ENCODE assay signal across 12 cellular contexts in the genomic region with DNA sequence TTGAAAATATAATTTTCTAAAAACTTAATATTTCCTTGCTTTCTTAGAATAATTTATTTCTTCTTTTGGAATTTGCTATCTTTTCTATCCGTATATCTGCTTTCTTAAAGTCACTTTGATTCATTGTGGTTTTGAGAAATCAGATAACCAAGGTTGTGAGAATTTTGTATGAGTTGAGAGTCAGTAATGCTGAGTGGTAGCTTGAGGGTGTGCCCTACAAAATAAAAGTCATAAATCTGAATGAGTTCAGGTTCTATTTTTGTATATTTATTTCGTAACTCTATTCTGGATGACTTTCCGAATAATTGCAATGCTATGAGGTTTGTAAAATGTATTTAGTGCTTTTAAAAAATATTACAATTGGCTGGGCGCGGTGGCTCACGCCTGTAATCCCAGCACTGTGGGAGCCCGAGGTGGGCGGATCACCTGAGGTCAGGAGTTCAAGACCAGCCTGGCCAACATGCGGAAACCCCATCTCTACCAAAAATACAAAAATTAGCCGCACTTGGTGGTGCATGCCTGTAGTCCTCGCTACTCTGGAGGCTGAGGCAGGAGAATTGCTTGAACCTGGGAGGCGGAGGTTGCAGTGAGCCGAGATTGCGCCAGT. TPM values are rescaled to one million over a fixed set of nuclear protein-coding genes. Genes with fewer than 3 reads are reported as not detected.
DNase-seq lines count a peak whose midpoint lies in the region; ATAC-seq and TF ChIP-seq lines count a peak whose summit lies in the region.
"Had no signal": no experiment of that assay in that cellular context is flagged by ENCODE, and none has a peak within 500 bp of the region (broad histone marks: within the 10 kb centered on the region; RNA-seq: fewer than 3 reads in every experiment).

No MANE protein-coding gene starts in this region.

- H3K4me3 ChIP-seq in fibroblast of lung (replicated peaks in 1 of 4; ENCODE audit: control extremely low read depth in 1 of 4, insufficient read depth in 1 of 4, low read depth in 3 of 4, low read length in 4 of 4) (no peak overlapping the region), GM23338 (no peak overlapping the region)
- H3K4me3 ChIP-seq: heart right ventricle had no signal

- H3K4me2 ChIP-seq in fibroblast of lung (ENCODE audit: extremely low read depth, insufficient read depth, low read length) (peak overlapping the region; percentile 29), GM23338 (no peak overlapping the region)

- no peaks in the 10 kb centered on the region for H3K4me1 Mint-ChIP-seq in GM23338
- H3K4me1 Mint-ChIP-seq in natural killer cell treated with Interleukin-12 subunit alpha and Interleukin-12 subunit beta and Interleukin-15 and Interleukin-18, amount 100 ng/mL, for 72 hours (ENCODE audit: low read depth in 2 of 2), result peaks cover 11 to 17% of the 10 kb centered on the region in 2 donors

- H3K79me2 ChIP-seq in fibroblast of lung (ENCODE audit: control insufficient read depth, insufficient read depth, low read length), result peaks cover 32% of the 10 kb centered on the region
- H3K79me2 ChIP-seq in GM23338 (replicated peaks; ENCODE audit: insufficient read depth), result peaks cover 34% of the 10 kb centered on the region

- H3K27me3 Mint-ChIP-seq in GM23338 (ENCODE audit: insufficient read depth, low read depth, poor library complexity), result no peaks in the 10 kb centered on the region
- no peaks in the 10 kb centered on the region for H3K27me3 Mint-ChIP-seq in natural killer cell treated with Interleukin-12 subunit alpha and Interleukin-12 subunit beta and Interleukin-15 and Interleukin-18, amount 100 ng/mL, for 72 hours
- H3K27me3 Mint-ChIP-seq: CD4-positive, alpha-beta memory T cell had no signal

- no peaks in the 10 kb centered on the region for H3K9me3 ChIP-seq in fibroblast of lung (ENCODE audit: control insufficient read depth, insufficient read depth, low read depth, low read length)
- H3K9me3 ChIP-seq: heart right ventricle had no signal

- H3K36me3 ChIP-seq in fibroblast of lung (ENCODE audit: control insufficient read depth, insufficient read depth, low read length) (no peaks in the 10 kb centered on the region), GM23338 (ENCODE audit: insufficient read depth) (no peaks in the 10 kb centered on the region; the same call in 1 of the 2 replicates)

- no peaks in the 10 kb centered on the region for H3K27me3 ChIP-seq in fibroblast of lung (ENCODE audit: control insufficient read depth, insufficient read depth, low read length)
- no peaks in the 10 kb centered on the region for H3K27me3 ChIP-seq in GM23338 (ENCODE audit: insufficient read depth)
- H3K27me3 ChIP-seq: heart right ventricle had no signal

- TF ChIP-seq CTCF in fibroblast of lung (conservative IDR thresholded peaks at IDR 0.05 in 1 of 2, IDR thresholded peaks at IDR 0.05 in 1 of 2; ENCODE audit: low read depth in 1 of 2, low read length in 2 of 2) (no peak), GM23338 (conservative IDR thresholded peaks at IDR 0.05; ENCODE audit: low read depth in 2 of 2) (no peak)

- H4K20me1 ChIP-seq in fibroblast of lung (ENCODE audit: control insufficient read depth, extremely low read depth, insufficient read depth, low read length) (no peaks in the 10 kb centered on the region), GM23338 (replicated peaks; ENCODE audit: insufficient read depth) (peaks cover 6% of the 10 kb centered on the region)

- no peak for ATAC-seq in GM23338
- ATAC-seq in natural killer cell treated with Interleukin-12 subunit alpha and Interleukin-12 subunit beta and Interleukin-15 and Interleukin-18, amount 100 ng/mL, for 72 hours, result no peak
- ATAC-seq: HepG2 had no signal

- no peak overlapping the region for H3K4me3 Mint-ChIP-seq in GM23338
- H3K4me3 Mint-ChIP-seq in natural killer cell treated with Interleukin-12 subunit alpha and Interleukin-12 subunit beta and Interleukin-15 and Interleukin-18, amount 100 ng/mL, for 72 hours, result no peak overlapping the region
- H3K4me3 Mint-ChIP-seq: CD4-positive, alpha-beta memory T cell had no signal

- H3K27ac ChIP-seq in fibroblast of lung (ENCODE audit: insufficient read depth, low read length), result no peak overlapping the region
- no peak overlapping the region for H3K27ac ChIP-seq in GM23338 (ENCODE audit: low read depth)
- H3K27ac ChIP-seq: heart right ventricle had no signal

- no peaks in the 10 kb centered on the region for H3K36me3 Mint-ChIP-seq in GM23338 (ENCODE audit: low read depth)
- H3K36me3 Mint-ChIP-seq in natural killer cell treated with Interleukin-12 subunit alpha and Interleukin-12 subunit beta and Interleukin-15 and Interleukin-18, amount 100 ng/mL, for 72 hours, result no peaks in the 10 kb centered on the region

- no peaks in the 10 kb centered on the region for H3F3A ChIP-seq in GM23338 (replicated peaks; ENCODE audit: low read depth)

- H3K27ac Mint-ChIP-seq in GM23338, result no peak overlapping the region
- H3K27ac Mint-ChIP-seq in natural killer cell treated with Interleukin-12 subunit alpha and Interleukin-12 subunit beta and Interleukin-15 and Interleukin-18, amount 100 ng/mL, for 72 hours, result no peak overlapping the region
- H3K27ac Mint-ChIP-seq: CD4-positive, alpha-beta memory T cell had no signal

- DNase-seq in HCEC 1CT, result peak; percentile 62
- DNase-seq in OCI-M1 (lab: John Stamatoyannopoulos, UW), result peak; percentile 20
- DNase-seq in fibroblast of lung (ENCODE audit: low read depth in 2 of 2), result peak; percentile 65 to 68
- peak; percentile 61 for DNase-seq in stromal cell of bone marrow (ENCODE audit: low read depth)
- DNase-seq in activated naive CD4-positive, alpha-beta T cell treated with anti-CD3 and anti-CD28 coated beads, Interleukin-2, amount 50 U/mL, for 16 hours, result no peak
- DNase-seq in GM23338 (ENCODE audit: low spot score), result no peak
- no peak for DNase-seq in natural killer cell treated with Interleukin-12 subunit alpha and Interleukin-12 subunit beta and Interleukin-15 and Interleukin-18, amount 100 ng/mL, for 72 hours (ENCODE audit: low spot score)
- DNase-seq: CD4-positive, alpha-beta memory T cell; heart right ventricle; NCI-H1105 treated with DMSO at 0.1 percent for 48 hours; NCI-H345 had no signal

- H3K4me1 ChIP-seq in fibroblast of lung (ENCODE audit: control insufficient read depth, extremely low read depth, insufficient read depth, low read length) (no peaks in the 10 kb centered on the region), GM23338 (ENCODE audit: insufficient read depth) (no peaks in the 10 kb centered on the region)

- no peak overlapping the region for H3K9ac ChIP-seq in fibroblast of lung (ENCODE audit: insufficient read depth, low read length)

- no peaks in the 10 kb centered on the region for H3K9me3 Mint-ChIP-seq in GM23338
- no peaks in the 10 kb centered on the region for H3K9me3 Mint-ChIP-seq in natural killer cell treated with Interleukin-12 subunit alpha and Interleukin-12 subunit beta and Interleukin-15 and Interleukin-18, amount 100 ng/mL, for 72 hours
- H3K9me3 Mint-ChIP-seq: CD4-positive, alpha-beta memory T cell had no signal

- no peaks in the 10 kb centered on the region for H3K9me2 ChIP-seq in GM23338 (ENCODE audit: insufficient read depth)

- no peak overlapping the region for H2AFZ ChIP-seq in fibroblast of lung (ENCODE audit: low read length)
- no peak overlapping the region for H2AFZ ChIP-seq in GM23338

TF ChIP-seq in GM23338, 12 proteins besides CTCF, POLR2A, EP300 and RAD21 (continues in another document):
- TF ChIP-seq ETS1 (IDR thresholded peaks at IDR 0.05), result no peak
- TF ChIP-seq ZNF331 (CRISPR knock-in tag; IDR thresholded peaks at IDR 0.05; ENCODE audit: low read depth), result no peak
- TF ChIP-seq EZH2 (IDR thresholded peaks at IDR 0.05; ENCODE audit: low read depth, unreplicated experiment), result no peak
- no peak for TF ChIP-seq EZH2phosphoT487 (IDR thresholded peaks at IDR 0.05; ENCODE audit: unreplicated experiment)
- no peak for TF ChIP-seq POLR2AphosphoS5 (IDR thresholded peaks at IDR 0.05; ENCODE audit: low read depth)
- TF ChIP-seq JUNB (IDR thresholded peaks at IDR 0.05; ENCODE audit: unreplicated experiment), result no peak
- no peak for TF ChIP-seq ZNF114 (CRISPR knock-in tag; IDR thresholded peaks at IDR 0.05)

RNA-seq across cellular contexts. Expression of gene COPS4, which starts 8.9 kb away (rescaled TPM):
- total RNA-seq in fibroblast of lung, result 106 and 128 TPM in 2 replicates
- 82.3 and 92.9 TPM in 2 replicates for polyA plus RNA-seq in fibroblast of lung
- 64.2 and 68.0 TPM in 2 replicates for polyA plus RNA-seq in fibroblast of lung (2012)
- polyA minus RNA-seq in fibroblast of lung (ENCODE audit: low replicate concordance), result 8.1 and 14.3 TPM in 2 replicates
- 34.2 and 46.6 TPM in 2 replicates for total RNA-seq in GM23338 (2014; rRNA removed; shearing (Covaris generic))
- 19.9 and 23.7 TPM in 2 replicates for polyA plus RNA-seq in GM23338 (2016; fragmentation: Nextera tagmentation; extraction: Ambion mirVana)
- 10 to 100 TPM; 28.2 to 35.6 TPM for total RNA-seq in natural killer cell treated with Interleukin-12 subunit alpha and Interleukin-12 subunit beta and Interleukin-15 and Interleukin-18, amount 100 ng/mL, for 72 hours

RNA-seq across cellular contexts. Expression of gene LIN54, which starts 33.3 kb away (rescaled TPM):
- 10.0 and 15.2 TPM in 2 replicates for total RNA-seq in fibroblast of lung
- 13.3 and 16.9 TPM in 2 replicates for polyA plus RNA-seq in fibroblast of lung
- 6.7 and 8.0 TPM in 2 replicates for polyA plus RNA-seq in fibroblast of lung (2012)
- 1.3 and 15.3 TPM in 2 replicates for polyA minus RNA-seq in fibroblast of lung (ENCODE audit: low replicate concordance)
- 11.2 and 15.7 TPM in 2 replicates for total RNA-seq in GM23338 (2014; rRNA removed; shearing (Covaris generic))
- 3.7 and 4.0 TPM in 2 replicates for polyA plus RNA-seq in GM23338 (2016; fragmentation: Nextera tagmentation; extraction: Ambion mirVana)
- total RNA-seq in natural killer cell treated with Interleukin-12 subunit alpha and Interleukin-12 subunit beta and Interleukin-15 and Interleukin-18, amount 100 ng/mL, for 72 hours, result 10 to 100 TPM; 21.0 to 25.2 TPM

Comparison
In these comparisons a context has a peak if more than half of its experiments do, and no peak if none do; other contexts are left out.
1. DNase-seq: peak in HCEC 1CT (single experiment), OCI-M1 (single experiment), fibroblast of lung (2 of 2) and stromal cell of bone marrow (single experiment); none in activated naive CD4-positive, alpha-beta T cell treated with anti-CD3 and anti-CD28 coated beads, Interleukin-2, amount 50 U/mL, for 16 hours (single experiment), GM23338 (single experiment) and natural killer cell treated with Interleukin-12 subunit alpha and Interleukin-12 subunit beta and Interleukin-15 and Interleukin-18, amount 100 ng/mL, for 72 hours (single experiment).